Comparison of ENCODE assay signal across 1 cellular context in the genomic region with DNA sequence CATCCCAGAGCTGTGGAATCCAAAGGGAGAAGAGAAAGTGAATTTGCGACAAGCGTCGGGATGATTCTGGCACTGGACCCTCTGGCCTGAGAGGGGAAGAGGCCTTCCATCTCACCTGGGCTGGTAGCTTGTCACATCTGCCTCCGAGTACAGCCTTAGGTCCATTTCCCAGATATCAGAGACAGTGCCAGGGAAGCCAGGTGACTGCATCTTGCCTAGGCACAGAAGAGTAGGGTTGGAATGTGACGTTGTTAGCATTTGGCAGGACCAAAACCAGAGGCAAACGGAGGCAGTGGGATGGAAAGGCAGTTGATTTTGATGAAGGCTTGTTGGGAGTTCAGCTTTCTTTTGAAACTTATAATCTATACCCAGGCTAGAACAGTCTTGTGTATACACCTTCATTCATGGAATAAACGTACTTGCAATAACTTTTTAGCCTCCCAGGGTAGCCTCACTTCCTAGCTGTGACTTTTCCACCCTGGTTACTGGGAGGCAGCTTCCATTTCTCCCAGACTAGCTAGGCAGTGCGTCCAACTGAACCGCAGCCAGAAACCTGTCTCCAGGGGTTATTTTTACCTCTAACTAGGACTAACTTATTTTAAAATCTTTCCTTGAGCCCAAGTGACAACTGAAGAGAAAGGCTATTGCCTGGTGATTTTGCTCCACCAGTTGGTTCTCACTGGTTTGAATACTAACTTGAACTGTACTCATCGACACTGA.
TF ChIP-seq lines count a peak whose summit lies in the region.

No MANE protein-coding gene starts in this region.

TF ChIP-seq in GM23338, 12 proteins besides CTCF, POLR2A, EP300 and RAD21 (continued from another document):
- TF ChIP-seq, protein P1, sequence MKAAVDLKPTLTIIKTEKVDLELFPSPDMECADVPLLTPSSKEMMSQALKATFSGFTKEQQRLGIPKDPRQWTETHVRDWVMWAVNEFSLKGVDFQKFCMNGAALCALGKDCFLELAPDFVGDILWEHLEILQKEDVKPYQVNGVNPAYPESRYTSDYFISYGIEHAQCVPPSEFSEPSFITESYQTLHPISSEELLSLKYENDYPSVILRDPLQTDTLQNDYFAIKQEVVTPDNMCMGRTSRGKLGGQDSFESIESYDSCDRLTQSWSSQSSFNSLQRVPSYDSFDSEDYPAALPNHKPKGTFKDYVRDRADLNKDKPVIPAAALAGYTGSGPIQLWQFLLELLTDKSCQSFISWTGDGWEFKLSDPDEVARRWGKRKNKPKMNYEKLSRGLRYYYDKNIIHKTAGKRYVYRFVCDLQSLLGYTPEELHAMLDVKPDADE (IDR thresholded peaks at IDR 0.05), result no peak
- no peak for TF ChIP-seq CREB1 (CRISPR knock-in tag; IDR thresholded peaks at IDR 0.05; ENCODE audit: low read depth)
- no peak for TF ChIP-seq ZNF331 (CRISPR knock-in tag; IDR thresholded peaks at IDR 0.05; ENCODE audit: low read depth)
- TF ChIP-seq JUNB (IDR thresholded peaks at IDR 0.05; ENCODE audit: unreplicated experiment), result no peak
